Comparison of ENCODE assay signal across 9 cellular contexts in the genomic region with DNA sequence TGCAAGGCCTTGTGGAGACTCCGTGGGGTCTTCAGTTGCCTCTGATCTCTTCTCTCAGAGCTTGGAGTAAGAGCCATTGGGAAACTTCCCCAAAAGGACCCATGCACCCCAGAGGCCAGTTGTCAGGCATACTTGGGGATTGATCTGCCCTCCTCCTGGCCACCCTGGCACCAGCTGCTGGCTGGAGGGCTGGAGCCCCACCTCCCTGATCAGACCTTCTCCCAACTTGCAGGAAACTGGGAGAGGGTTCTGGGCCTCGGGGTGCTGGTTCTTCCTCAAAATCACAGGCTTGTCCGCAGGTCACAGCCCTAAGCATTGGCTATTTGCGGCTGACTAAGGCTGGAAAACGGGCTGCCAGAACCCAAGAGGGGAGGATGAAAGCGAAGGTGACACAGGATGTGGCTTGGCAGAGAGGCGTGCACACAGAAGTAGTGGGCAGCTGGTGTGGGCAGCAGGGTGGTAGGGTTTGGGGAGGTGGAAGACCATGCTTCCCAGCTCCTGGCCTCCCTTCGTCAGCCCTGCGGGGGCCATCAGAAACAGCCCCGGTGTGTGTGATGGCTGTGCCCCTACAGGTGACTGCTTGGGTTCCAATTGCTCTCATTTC. TPM values are rescaled to one million over a fixed set of nuclear protein-coding genes. Genes with fewer than 3 reads are reported as not detected.
DNase-seq lines count a peak whose midpoint lies in the region; ATAC-seq and TF ChIP-seq lines count a peak whose summit lies in the region.
"Had no signal": no experiment of that assay in that cellular context is flagged by ENCODE, and none has a peak within 500 bp of the region (broad histone marks: within the 10 kb centered on the region; RNA-seq: fewer than 3 reads in every experiment).

No MANE protein-coding gene starts in this region.

- peak overlapping the region; percentile 80 for H4K91ac ChIP-seq in mesenchymal stem cell (ENCODE audit: low read length)

- H3K4me2 ChIP-seq in mesenchymal stem cell (ENCODE audit: low read length, poor library complexity, severe bottlenecking) = no peak overlapping the region

- POLR2A ChIA-PET in activated naive CD8-positive, alpha-beta T cell treated with anti-CD3 and anti-CD28 coated beads, Interleukin-2, amount 10 ng/mL, durations not matched to agents 7 days and 5 days (lab: Charles Lee) = interaction anchor here (0.7 to 2.4 kb wide), 8 partner anchors 8 to 27 kb away, joined by 3 to 12 read pairs (median 4); no protein-coding TSS in a partner anchor

- no peak overlapping the region for H3K27ac ChIP-seq in mesenchymal stem cell (ENCODE audit: low read length, poor library complexity, severe bottlenecking)

- H3K4me1 ChIP-seq in mesenchymal stem cell (ENCODE audit: control insufficient read depth, insufficient read depth, low read depth, low read length) = peaks cover 27% of the 10 kb centered on the region

- no peak for TF ChIP-seq CTCF in type B pancreatic cell (conservative IDR thresholded peaks at IDR 0.05)

- no peak overlapping the region for H3K9ac ChIP-seq in mesenchymal stem cell (ENCODE audit: low read length)

- no peak overlapping the region for H3K18ac ChIP-seq in mesenchymal stem cell (ENCODE audit: low read depth in 1 of 2, low read length in 2 of 2)

- 92% methylated on average over 10 of the region's 10 CpGs for WGBS in mesenchymal stem cell

- H2AFZ ChIP-seq in mesenchymal stem cell (ENCODE audit: low read depth, low read length) = no peak overlapping the region

- peak; percentile 43 for DNase-seq in activated naive CD4-positive, alpha-beta T cell treated with Interleukin-2 at 50 U/mL for 16 hours
- no peak for DNase-seq in activated naive CD4-positive, alpha-beta T cell (lab: John Stamatoyannopoulos, UW)
- DNase-seq in activated naive CD8-positive, alpha-beta T cell treated with anti-CD3 and anti-CD28 coated beads, Interleukin-2, amount 10 ng/mL, durations not matched to agents 7 days and 5 days = peak; percentile 56
- no peak for DNase-seq in mesenchymal stem cell
- DNase-seq in type B pancreatic cell (ENCODE audit: extremely low spot score, unreplicated experiment) = no peak
- DNase-seq in NCI-H69 (lab: John Stamatoyannopoulos, UW) = no peak
- DNase-seq: MM.1S had no signal

- peak overlapping the region; percentile 83 for H3K4me3 Mint-ChIP-seq in activated naive CD8-positive, alpha-beta T cell treated with anti-CD3 and anti-CD28 coated beads, Interleukin-2, amount 10 ng/mL, durations not matched to agents 7 days and 5 days
- peak overlapping the region; percentile 83 for H3K4me3 Mint-ChIP-seq in type B pancreatic cell

- H3K14ac ChIP-seq in mesenchymal stem cell (ENCODE audit: low read length in 2 of 2) = no peak overlapping the region

- no peak overlapping the region for H4K8ac ChIP-seq in mesenchymal stem cell (ENCODE audit: low read length)

- H2BK15ac ChIP-seq in mesenchymal stem cell (ENCODE audit: low read depth, poor library complexity, severe bottlenecking) = no peak overlapping the region

- H3K27me3 Mint-ChIP-seq in activated naive CD8-positive, alpha-beta T cell treated with anti-CD3 and anti-CD28 coated beads, Interleukin-2, amount 10 ng/mL, durations not matched to agents 7 days and 5 days = no peaks in the 10 kb centered on the region
- H3K27me3 Mint-ChIP-seq in type B pancreatic cell = peaks cover 4% of the 10 kb centered on the region

- H3K27me3 ChIP-seq in mesenchymal stem cell (ENCODE audit: control insufficient read depth in 1 of 2, insufficient read depth in 1 of 2, low read length in 2 of 2) = peaks cover 0 to 30% of the 10 kb centered on the region in 2 experiments

- no peak overlapping the region for H2AK5ac ChIP-seq in mesenchymal stem cell (ENCODE audit: low read length, severe bottlenecking)

- peak overlapping the region; percentile 1 for H2BK120ac ChIP-seq in mesenchymal stem cell (ENCODE audit: low read depth, low read length)

- no peak for ATAC-seq in activated naive CD8-positive, alpha-beta T cell treated with anti-CD3 and anti-CD28 coated beads, Interleukin-2, amount 10 ng/mL, durations not matched to agents 7 days and 5 days (ENCODE audit: low read depth)
- ATAC-seq in HG03342 (IDR thresholded peaks at IDR 0.05; ENCODE audit: unreplicated experiment) = no peak
- ATAC-seq in HG03280 (IDR thresholded peaks at IDR 0.05; ENCODE audit: unreplicated experiment) = no peak

- no peak overlapping the region for H2BK5ac ChIP-seq in mesenchymal stem cell (ENCODE audit: low read depth, low read length, poor library complexity, severe bottlenecking)

- H3K36me3 ChIP-seq in mesenchymal stem cell (ENCODE audit: control insufficient read depth in 1 of 2, insufficient read depth in 2 of 2, low read depth in 1 of 2, low read length in 2 of 2) = peaks cover 0 to 4% of the 10 kb centered on the region in 2 experiments

- H3K9me3 ChIP-seq in mesenchymal stem cell (ENCODE audit: control insufficient read depth, low read length) = no peaks in the 10 kb centered on the region

- H3K27ac Mint-ChIP-seq in activated naive CD8-positive, alpha-beta T cell treated with anti-CD3 and anti-CD28 coated beads, Interleukin-2, amount 10 ng/mL, durations not matched to agents 7 days and 5 days = peak overlapping the region; percentile 85
- no peak overlapping the region for H3K27ac Mint-ChIP-seq in type B pancreatic cell

- no peak overlapping the region for H3K23ac ChIP-seq in mesenchymal stem cell (ENCODE audit: low read length in 2 of 2)

- peaks cover 12% of the 10 kb centered on the region for H3K79me1 ChIP-seq in mesenchymal stem cell (replicated peaks; ENCODE audit: low read length, poor library complexity, severe bottlenecking)

- peak overlapping the region in 1 of 2 experiments; percentile 63 for H2BK12ac ChIP-seq in mesenchymal stem cell (ENCODE audit: low read length in 2 of 2)

- peaks cover 65% of the 10 kb centered on the region for H3K4me1 Mint-ChIP-seq in activated naive CD8-positive, alpha-beta T cell treated with anti-CD3 and anti-CD28 coated beads, Interleukin-2, amount 10 ng/mL, durations not matched to agents 7 days and 5 days
- peaks cover 36% of the 10 kb centered on the region for H3K4me1 Mint-ChIP-seq in type B pancreatic cell (ENCODE audit: unreplicated experiment)

- H3K9me3 Mint-ChIP-seq in activated naive CD8-positive, alpha-beta T cell treated with anti-CD3 and anti-CD28 coated beads, Interleukin-2, amount 10 ng/mL, durations not matched to agents 7 days and 5 days = no peaks in the 10 kb centered on the region
- no peaks in the 10 kb centered on the region for H3K9me3 Mint-ChIP-seq in type B pancreatic cell

- H3K4me3 ChIP-seq in mesenchymal stem cell (ENCODE audit: insufficient read depth in 1 of 2, low read depth in 1 of 2, low read length in 2 of 2) = no peak overlapping the region

- peak overlapping the region in 1 of 2 experiments; percentile 40 for H3K4ac ChIP-seq in mesenchymal stem cell (ENCODE audit: low read depth in 1 of 2, low read length in 2 of 2)

- H3K36me3 Mint-ChIP-seq in activated naive CD8-positive, alpha-beta T cell treated with anti-CD3 and anti-CD28 coated beads, Interleukin-2, amount 10 ng/mL, durations not matched to agents 7 days and 5 days = peaks cover 5% of the 10 kb centered on the region
- H3K36me3 Mint-ChIP-seq in type B pancreatic cell = no peaks in the 10 kb centered on the region

RNA-seq across cellular contexts. Expression of a gene that starts 1.3 kb away (rescaled TPM):
- 100 to 1,000 TPM; 160 to 163 TPM for total RNA-seq in activated naive CD8-positive, alpha-beta T cell treated with anti-CD3 and anti-CD28 coated beads, Interleukin-2, amount 10 ng/mL, durations not matched to agents 7 days and 5 days
- 40.1 TPM for polyA plus RNA-seq in mesenchymal stem cell (2013, experiment 1 of 2)
- 38.8 TPM for polyA plus RNA-seq in mesenchymal stem cell (2013, experiment 2 of 2)
- total RNA-seq in type B pancreatic cell (ENCODE audit: low replicate concordance) = 50.0 and 57.6 TPM in 2 replicates

RNA-seq across cellular contexts. Expression of a gene that starts 35.5 kb away (rescaled TPM):
- total RNA-seq in activated naive CD8-positive, alpha-beta T cell treated with anti-CD3 and anti-CD28 coated beads, Interleukin-2, amount 10 ng/mL, durations not matched to agents 7 days and 5 days = 1 to 10 TPM; 6.9 to 7.4 TPM
- 777 TPM for polyA plus RNA-seq in mesenchymal stem cell (2013, experiment 1 of 2)
- 775 TPM for polyA plus RNA-seq in mesenchymal stem cell (2013, experiment 2 of 2)
- 949 and 981 TPM in 2 replicates for total RNA-seq in type B pancreatic cell (ENCODE audit: low replicate concordance)

RNA-seq across cellular contexts. Expression of a gene that starts 45.6 kb away (rescaled TPM):
- total RNA-seq in activated naive CD8-positive, alpha-beta T cell treated with anti-CD3 and anti-CD28 coated beads, Interleukin-2, amount 10 ng/mL, durations not matched to agents 7 days and 5 days = under 1 TPM; 0.19 to 0.40 TPM
- polyA plus RNA-seq in mesenchymal stem cell (2013, experiment 1 of 2) = 0.08 TPM
- 0.07 TPM for polyA plus RNA-seq in mesenchymal stem cell (2013, experiment 2 of 2)
- total RNA-seq in type B pancreatic cell (ENCODE audit: low replicate concordance) = 0.98 and 1.0 TPM in 2 replicates

Comparison
In these comparisons a context has a peak if more than half of its experiments do, and no peak if none do; other contexts are left out.
1. DNase-seq: peak in activated naive CD4-positive, alpha-beta T cell treated with Interleukin-2 at 50 U/mL for 16 hours (single experiment) and activated naive CD8-positive, alpha-beta T cell treated with anti-CD3 and anti-CD28 coated beads, Interleukin-2, amount 10 ng/mL, durations not matched to agents 7 days and 5 days (single experiment); none in activated naive CD4-positive, alpha-beta T cell (0 of 4), mesenchymal stem cell (single experiment), type B pancreatic cell (single experiment) and NCI-H69 (single experiment).
2. RNA of a gene that starts 35.5 kb away (total RNA-seq): 949 to 981 TPM in type B pancreatic cell; 6.9 to 7.4 TPM in activated naive CD8-positive, alpha-beta T cell treated with anti-CD3 and anti-CD28 coated beads, Interleukin-2, amount 10 ng/mL, durations not matched to agents 7 days and 5 days; every median in the first group is over 100 times any median in the second.